ENCODE assay signal across 21 cellular contexts in the genomic region with DNA sequence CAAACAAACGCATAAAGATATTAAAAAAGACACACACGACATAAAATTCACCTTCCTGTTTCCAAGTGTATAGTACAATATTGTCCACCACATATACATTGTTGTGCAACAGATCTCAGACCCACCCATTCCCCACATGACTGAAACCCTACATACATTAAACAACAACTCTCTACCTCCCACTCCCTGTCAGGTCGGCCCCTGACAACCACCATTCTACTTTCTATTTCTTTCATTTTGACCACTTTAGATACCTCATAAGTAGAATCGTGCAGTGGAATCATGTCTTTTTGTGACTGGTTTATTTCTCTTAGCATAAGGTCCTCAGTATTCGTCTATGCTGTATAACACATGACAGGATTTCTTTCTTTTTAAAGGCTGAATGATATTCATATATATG.
"Had no signal": no experiment of that assay in that cellular context is flagged by ENCODE, and none has a peak within 500 bp of the region (broad histone marks: within the 10 kb centered on the region; RNA-seq: fewer than 3 reads in every experiment).

No MANE protein-coding gene starts in this region.

- H3K27ac Mint-ChIP-seq: effector memory CD8-positive, alpha-beta T cell; immature natural killer cell; nephron progenitor cell had no signal

- H3K27me3 Mint-ChIP-seq: effector memory CD8-positive, alpha-beta T cell; naive thymus-derived CD8-positive, alpha-beta T cell had no signal

- DNase-seq: cortex of kidney; effector memory CD8-positive, alpha-beta T cell; hypothalamus; immature natural killer cell; islet precursor cell; kidney glomerular epithelial cell; left colon; left ventricle myocardium inferior; lower lobe of right lung; naive thymus-derived CD8-positive, alpha-beta T cell; nephron progenitor cell; nucleus accumbens; stimulated activated CD4-positive, alpha-beta T cell treated with anti-CD3 and anti-CD28 coated beads, Interleukin-12 subunit alpha, Interleukin-12 subunit beta, amount 100 ng/mL, for 4 hours; stimulated activated CD4-positive, alpha-beta T cell treated with anti-CD3 and anti-CD28 coated beads, Interleukin-1b, Interleukin-23, amount 100 ng/mL, for 48 hours; stimulated activated CD4-positive, alpha-beta T cell treated with anti-CD3 and anti-CD28 coated beads, Interleukin-4, amount 100 ng/mL, for 1 hour; stimulated activated CD8-positive, alpha-beta memory T cell treated with anti-CD3 and anti-CD28 coated beads, Interleukin-4, amount 100 ng/mL, for 48 hours; stimulated activated naive CD4-positive, alpha-beta T cell treated with Interleukin-2 at 50 U/mL for 16 hours; transverse colon; upper lobe of right lung; uterus had no signal

- H3K9me3 Mint-ChIP-seq: effector memory CD8-positive, alpha-beta T cell had no signal

- ATAC-seq: effector memory CD8-positive, alpha-beta T cell; left colon; lower lobe of right lung; naive thymus-derived CD8-positive, alpha-beta T cell; sciatic nerve; upper lobe of right lung had no signal

- H3K4me3 Mint-ChIP-seq: effector memory CD8-positive, alpha-beta T cell; naive thymus-derived CD8-positive, alpha-beta T cell; nephron progenitor cell had no signal
